Comparison of ENCODE assay signal across 17 cellular contexts in the genomic region with DNA sequence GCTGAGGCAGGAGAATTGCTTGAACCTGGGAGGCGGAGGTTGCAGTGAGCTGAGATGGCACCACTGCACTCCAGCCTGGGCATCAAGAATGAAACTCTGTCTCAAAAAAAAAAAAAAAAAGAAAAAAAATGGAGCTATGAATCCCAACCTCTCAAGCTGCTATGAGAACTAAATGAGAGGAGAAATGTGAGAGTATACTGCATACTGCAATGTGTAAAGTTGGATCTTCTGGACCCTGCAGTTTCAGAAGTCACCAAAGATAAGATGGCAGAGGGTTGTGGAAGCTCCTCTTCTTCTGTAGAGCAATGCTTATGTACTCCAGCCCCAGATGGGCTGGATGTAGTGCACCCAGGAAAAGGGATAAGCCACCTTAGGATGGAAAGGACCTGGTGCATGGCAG. TPM values are rescaled to one million over a fixed set of nuclear protein-coding genes. Genes with fewer than 3 reads are reported as not detected.
A peak's percentile ranks its signal among the peaks of the same experiment; 100 is the strongest.
DNase-seq lines count a peak whose midpoint lies in the region; ATAC-seq and TF ChIP-seq lines count a peak whose summit lies in the region.
"Had no signal": no experiment of that assay in that cellular context is flagged by ENCODE, and none has a peak within 500 bp of the region (broad histone marks: within the 10 kb centered on the region; RNA-seq: fewer than 3 reads in every experiment).

No MANE protein-coding gene starts in this region.

- H3K9me3 ChIP-seq in breast epithelium (no peaks in the 10 kb centered on the region), PC-3 (ENCODE audit: low read length) (no peaks in the 10 kb centered on the region), trophoblast cell (ENCODE audit: insufficient read depth, low read depth, low read length) (no peaks in the 10 kb centered on the region), body of pancreas (no peaks in the 10 kb centered on the region)

- H3K9me3 Mint-ChIP-seq in MCF 10A (ENCODE audit: unreplicated experiment): no peaks in the 10 kb centered on the region
- H3K9me3 Mint-ChIP-seq: CD4-positive, alpha-beta T cell; H9 had no signal

- H3K79me2 ChIP-seq in PC-3 (ENCODE audit: low read length) (no peaks in the 10 kb centered on the region), trophoblast cell (ENCODE audit: control insufficient read depth, insufficient read depth, low read length, poor library complexity) (peaks cover 4% of the 10 kb centered on the region)

- no peak overlapping the region for H3K23ac ChIP-seq in trophoblast cell (ENCODE audit: low read length)

- POLR2A ChIA-PET in MCF 10A (lab: Yijun Ruan, JAX): interaction anchor here (0.6 to 4.8 kb wide), 8 partner anchors 10 to 1138 kb away, joined by 3 to 25 read pairs (median 7); no protein-coding TSS in a partner anchor
- POLR2A ChIA-PET in PC-3 (lab: Charles Lee; ENCODE audit: unreplicated experiment): interaction anchor here (0.6 kb wide), 1 partner anchor 108 kb away, joined by 31 read pairs; no protein-coding TSS in a partner anchor

- H3K4me2 ChIP-seq in PC-3 (ENCODE audit: low read length) (peak overlapping the region; percentile 26; the same call in 1 of the 2 replicates), trophoblast cell (ENCODE audit: low read length) (no peak overlapping the region)

- no peak overlapping the region for H3K4me3 ChIP-seq in breast epithelium
- no peak overlapping the region for H3K4me3 ChIP-seq in PC-3 (ENCODE audit: low read length)
- H3K4me3 ChIP-seq in trophoblast cell (ENCODE audit: low read depth, low read length): no peak overlapping the region
- no peak overlapping the region for H3K4me3 ChIP-seq in body of pancreas
- H3K4me3 ChIP-seq: K562 had no signal

- peak overlapping the region; percentile 78 for H4K91ac ChIP-seq in trophoblast cell (ENCODE audit: low read depth, low read length)

- H3K14ac ChIP-seq in trophoblast cell (ENCODE audit: low read length): no peak overlapping the region

- peak overlapping the region; percentile 24 for H3K4ac ChIP-seq in trophoblast cell (ENCODE audit: low read depth, low read length)

- H3K27me3 Mint-ChIP-seq in MCF 10A (ENCODE audit: insufficient read depth, unreplicated experiment): no peaks in the 10 kb centered on the region

- DNase-seq in MCF 10A (ENCODE audit: unreplicated experiment) (no peak), breast epithelium (ENCODE audit: low spot score in 2 of 2) (no peak), PC-3 (no peak), trophoblast cell (no peak), NCI-H1048 (lab: John Stamatoyannopoulos, UW) (no peak), body of pancreas (no peak), SK-N-DZ (ENCODE audit: low spot score) (no peak)
- DNase-seq: AML-193; C1 segment of cervical spinal cord; Calu3; CD4-positive, alpha-beta T cell; DMS 273 treated with DMSO at 0.1 percent for 48 hours; GOT3; H9 had no signal

- peak overlapping the region; percentile 56 for H2AK5ac ChIP-seq in trophoblast cell (ENCODE audit: low read length)

- no peaks in the 10 kb centered on the region for H3K4me1 ChIP-seq in breast epithelium
- H3K4me1 ChIP-seq in PC-3 (ENCODE audit: insufficient read depth, low read length): peaks cover 54% of the 10 kb centered on the region
- peaks cover 23 to 33% of the 10 kb centered on the region in 2 experiments for H3K4me1 ChIP-seq in trophoblast cell (ENCODE audit: control insufficient read depth in 1 of 2, insufficient read depth in 2 of 2, low read length in 2 of 2)
- peaks cover 10% of the 10 kb centered on the region for H3K4me1 ChIP-seq in body of pancreas

- H2AFZ ChIP-seq in PC-3 (ENCODE audit: low read length): no peak overlapping the region
- H2AFZ ChIP-seq in trophoblast cell (ENCODE audit: insufficient read depth, low read length, poor library complexity): no peak overlapping the region

- WGBS in trophoblast cell (ENCODE audit: extremely low coverage, insufficient coverage, insufficient read length): no CpG with 5 or more reads among the region's 1 CpG
- WGBS in body of pancreas, 2 donors: 100% methylated on average over 1 of the region's 1 CpG

- peak overlapping the region; percentile 60 for H2BK5ac ChIP-seq in trophoblast cell (ENCODE audit: low read depth, low read length, poor library complexity)

- H3K79me1 ChIP-seq in trophoblast cell (ENCODE audit: low read length): peaks cover 18% of the 10 kb centered on the region

- BruUV-seq in MCF 10A (replicated peaks; lab: Mats Ljungman, UMichigan) (no TSS peak), PC-3 (replicated peaks; lab: Mats Ljungman, UMichigan) (no TSS peak)

- H3K18ac ChIP-seq in trophoblast cell (ENCODE audit: low read length): no peak overlapping the region

- peaks cover 3% of the 10 kb centered on the region for H3F3A ChIP-seq in PC-3 (ENCODE audit: low read length, unreplicated experiment)

- no peak for TF ChIP-seq POLR2A in breast epithelium (IDR thresholded peaks at IDR 0.05)
- TF ChIP-seq POLR2A in body of pancreas (IDR thresholded peaks at IDR 0.05): no peak

- no peak overlapping the region for H3K27ac ChIP-seq in breast epithelium
- H3K27ac ChIP-seq in PC-3 (ENCODE audit: low read length): peak overlapping the region; percentile 14; the same call in 1 of the 2 replicates
- peak overlapping the region; percentile 10 for H3K27ac ChIP-seq in trophoblast cell (ENCODE audit: low read depth, low read length)
- no peak overlapping the region for H3K27ac ChIP-seq in body of pancreas
- H3K27ac ChIP-seq: 22Rv1 had no signal

- H2BK12ac ChIP-seq in trophoblast cell (ENCODE audit: low read length): peak overlapping the region; percentile 59

- H3K27ac Mint-ChIP-seq in MCF 10A (ENCODE audit: low read depth, unreplicated experiment): peak overlapping the region; percentile 73
- H3K27ac Mint-ChIP-seq: CD4-positive, alpha-beta T cell had no signal

- CTCF ChIA-PET in MCF 10A (lab: Yijun Ruan, JAX) (interaction anchor here (0.8 to 47.3 kb wide), 9 partner anchors 10 to 1166 kb away, joined by 3 to 1037 read pairs (median 7); a partner anchor contains a TSS), PC-3 (lab: Charles Lee) (interaction anchor here (0.6 to 0.7 kb wide), 2 partner anchors 15 to 51 kb away, joined by 3 to 4 read pairs; no protein-coding TSS in a partner anchor)

- H4K12ac ChIP-seq in trophoblast cell (ENCODE audit: low read depth, low read length): no peak overlapping the region

- TF ChIP-seq CTCF in MCF 10A (IDR thresholded peaks at IDR 0.05; ENCODE audit: unreplicated experiment) (no peak), breast epithelium (IDR thresholded peaks at IDR 0.05) (no peak), PC-3 (conservative IDR thresholded peaks at IDR 0.05; ENCODE audit: low read depth, low read length) (no peak), body of pancreas (IDR thresholded peaks at IDR 0.05) (no peak)

- H3K27me3 ChIP-seq in breast epithelium: no peaks in the 10 kb centered on the region
- no peaks in the 10 kb centered on the region for H3K27me3 ChIP-seq in PC-3 (ENCODE audit: low read length)
- H3K27me3 ChIP-seq in trophoblast cell (ENCODE audit: insufficient read depth, low read length): no peaks in the 10 kb centered on the region
- H3K27me3 ChIP-seq in body of pancreas: no peaks in the 10 kb centered on the region

- H3K36me3 ChIP-seq in breast epithelium (no peaks in the 10 kb centered on the region), PC-3 (ENCODE audit: low read depth, low read length) (no peaks in the 10 kb centered on the region), trophoblast cell (ENCODE audit: control insufficient read depth in 1 of 2, insufficient read depth in 2 of 2, low read length in 2 of 2) (peaks cover 5 to 21% of the 10 kb centered on the region in 2 experiments), body of pancreas (replicated peaks in 1 of 2; ENCODE audit: insufficient read depth in 1 of 2, low read depth in 2 of 2) (no peaks in the 10 kb centered on the region)

- intact Hi-C loops in MCF 10A (cut with micrococcal nuclease) (no loop called here), breast epithelium (cut with DNase I; ENCODE audit: low total_unique reads) (no loop called here), PC-3 (cut with micrococcal nuclease) (no loop called here), body of pancreas (cut with DNase I) (no loop called here)

- no peak overlapping the region for H4K8ac ChIP-seq in trophoblast cell (ENCODE audit: low read depth, low read length)

- no peaks in the 10 kb centered on the region for H4K20me1 ChIP-seq in PC-3 (ENCODE audit: low read length)

- peaks cover 10% of the 10 kb centered on the region for H3K36me3 Mint-ChIP-seq in MCF 10A (ENCODE audit: insufficient read depth, unreplicated experiment)

- no peak overlapping the region for H2BK120ac ChIP-seq in trophoblast cell (ENCODE audit: insufficient read depth, low read length, poor library complexity)

- H3K4me3 Mint-ChIP-seq in MCF 10A (ENCODE audit: unreplicated experiment): no peak overlapping the region
- H3K4me3 Mint-ChIP-seq: CD4-positive, alpha-beta T cell; H9 had no signal

- peaks cover 55% of the 10 kb centered on the region for H3K4me1 Mint-ChIP-seq in MCF 10A (ENCODE audit: insufficient read depth, unreplicated experiment)

- no peak overlapping the region for H3K9ac ChIP-seq in PC-3 (ENCODE audit: low read length)
- H3K9ac ChIP-seq in trophoblast cell (ENCODE audit: low read length): no peak overlapping the region

- H3K9me2 ChIP-seq in PC-3 (replicated peaks; ENCODE audit: low read length): no peaks in the 10 kb centered on the region

- ATAC-seq in PC-3 (no peak), body of pancreas (no peak), GM21717 (IDR thresholded peaks at IDR 0.05; ENCODE audit: unreplicated experiment) (no peak)

RNA-seq across cellular contexts. Expression of a gene that starts 55.6 kb away (rescaled TPM):
- total RNA-seq in MCF 10A (2022): 59.2 and 69.7 TPM in 2 replicates
- 10 to 100 TPM; 11.3 to 18.2 (median 11.5) TPM for total RNA-seq in breast epithelium
- total RNA-seq in PC-3 (2014; rRNA removed): 15.8 and 16.2 TPM in 2 replicates
- 35.3 and 35.7 TPM in 2 replicates for polyA plus RNA-seq in trophoblast cell (2013)
- 10 to 100 TPM; 44.5 to 51.6 TPM for total RNA-seq in body of pancreas
- polyA plus RNA-seq in SK-N-DZ (2014; cell fraction: cytosol; rRNA removed): 6.0 and 6.3 TPM in 2 replicates
- polyA plus RNA-seq in SK-N-DZ (2014; cell fraction: nucleus; rRNA removed): 16.3 and 61.2 TPM in 2 replicates

Comparison
In these comparisons a context has a peak if more than half of its experiments do, and no peak if none do; other contexts are left out.
1. H3K27ac ChIP-seq: peak in PC-3 (single experiment) and trophoblast cell (single experiment); none in breast epithelium (0 of 2) and body of pancreas (0 of 4).